In genomic region chr12:30200864-30201263, GRCh38 we compare ENCODE assay signal across 1 cellular context.
TF ChIP-seq lines count a peak whose summit lies in the region.

No MANE protein-coding gene starts in this region.

TF ChIP-seq in H1, 55 proteins besides CTCF, POLR2A, EP300 and RAD21:
- no peak for TF ChIP-seq ATF2 (IDR thresholded peaks at IDR 0.05; ENCODE audit: low read length)
- no peak for TF ChIP-seq SIRT6 (IDR thresholded peaks at IDR 0.05; ENCODE audit: low read length)
- no peak for TF ChIP-seq YY1 (IDR thresholded peaks at IDR 0.05; ENCODE audit: low read depth, low read length)
- no peak for TF ChIP-seq CBX5 (IDR thresholded peaks at IDR 0.05; ENCODE audit: low read depth, low read length)
- no peak for TF ChIP-seq JUN (IDR thresholded peaks at IDR 0.05; ENCODE audit: low read depth, low read length)
- TF ChIP-seq RFX5 (IDR thresholded peaks at IDR 0.05; ENCODE audit: borderline replicate concordance, low read depth, low read length) = no peak
- no peak for TF ChIP-seq SUZ12 (IDR thresholded peaks at IDR 0.05; ENCODE audit: low read length)
- TF ChIP-seq E2F6 (IDR thresholded peaks at IDR 0.05) = no peak
- TF ChIP-seq POU5F1 (IDR thresholded peaks at IDR 0.05; ENCODE audit: low read depth, low read length) = no peak
- TF ChIP-seq CHD7 (IDR thresholded peaks at IDR 0.05; ENCODE audit: insufficient replicate concordance, low read length) = no peak
- TF ChIP-seq CHD2 (IDR thresholded peaks at IDR 0.05; ENCODE audit: low read length) = no peak
- no peak for TF ChIP-seq ATF3 (IDR thresholded peaks at IDR 0.05; ENCODE audit: insufficient read depth, low read depth, low read length)
- no peak for TF ChIP-seq JUND (IDR thresholded peaks at IDR 0.05; ENCODE audit: low read length)
- TF ChIP-seq POLR2AphosphoS5 (IDR thresholded peaks at IDR 0.05; ENCODE audit: low read depth, low read length) = no peak
